In genomic region chr18:80119111-80119510, GRCh38 we compare ENCODE assay signal across 15 cellular contexts.
"Had no signal": no experiment of that assay in that cellular context is flagged by ENCODE, and none has a peak within 500 bp of the region (broad histone marks: within the 10 kb centered on the region; RNA-seq: fewer than 3 reads in every experiment).

No MANE protein-coding gene starts in this region.

- H3K27ac Mint-ChIP-seq: activated B cell treated with CpG ODN at 0.5 μM for 24 hours; activated CD8-positive, alpha-beta memory T cell treated with anti-CD3 and anti-CD28 coated beads, Interleukin-2, amount 10 ng/mL, durations not matched to agents 7 days and 5 days; activated naive CD4-positive, alpha-beta T cell treated with anti-CD3 and anti-CD28 coated beads, Interleukin-2, amount 50 U/mL, for 72 hours; activated T-cell treated with anti-CD3 and anti-CD28 coated beads, Interleukin-2, amount 50 U/mL, for 24 hours; T-helper 1 cell treated with Interleukin-12 subunit alpha and Interleukin-12 subunit beta and Interleukin-4 antibody, amounts not matched to agents 30 μg/mL and 1 μg/mL, for 36 hours had no signal

- H3K27me3 Mint-ChIP-seq: activated B cell treated with CpG ODN at 0.5 μM for 24 hours; activated CD8-positive, alpha-beta memory T cell treated with anti-CD3 and anti-CD28 coated beads, Interleukin-2, amount 10 ng/mL, durations not matched to agents 7 days and 5 days; activated T-cell treated with anti-CD3 and anti-CD28 coated beads, Interleukin-2, amount 50 U/mL, for 24 hours had no signal

- H3K4me3 ChIP-seq: left lung, pancreas, skin epidermis had no signal

- H3K4me3 Mint-ChIP-seq: activated B cell treated with CpG ODN at 0.5 μM for 24 hours; activated CD8-positive, alpha-beta memory T cell treated with anti-CD3 and anti-CD28 coated beads, Interleukin-2, amount 10 ng/mL, durations not matched to agents 7 days and 5 days; activated T-cell treated with anti-CD3 and anti-CD28 coated beads, Interleukin-2, amount 50 U/mL, for 24 hours; T-helper 1 cell treated with Interleukin-12 subunit alpha and Interleukin-12 subunit beta and Interleukin-4 antibody, amounts not matched to agents 30 μg/mL and 1 μg/mL, for 36 hours had no signal

- H3K9me3 ChIP-seq: left lung, pancreas had no signal

- ATAC-seq: activated CD8-positive, alpha-beta memory T cell treated with anti-CD3 and anti-CD28 coated beads, Interleukin-2, amount 10 ng/mL, durations not matched to agents 7 days and 5 days; activated naive CD4-positive, alpha-beta T cell treated with anti-CD3 and anti-CD28 coated beads, Interleukin-2, amount 50 U/mL, for 72 hours; foreskin keratinocyte; left lung; pancreas had no signal

- H3K27me3 ChIP-seq: foreskin keratinocyte, left lung, pancreas had no signal

- H3K9me3 Mint-ChIP-seq: activated B cell treated with CpG ODN at 0.5 μM for 24 hours; activated naive CD4-positive, alpha-beta T cell treated with anti-CD3 and anti-CD28 coated beads, Interleukin-2, amount 50 U/mL, for 72 hours; activated T-cell treated with anti-CD3 and anti-CD28 coated beads, Interleukin-2, amount 50 U/mL, for 24 hours; T-helper 1 cell treated with Interleukin-12 subunit alpha and Interleukin-12 subunit beta and Interleukin-4 antibody, amounts not matched to agents 30 μg/mL and 1 μg/mL, for 36 hours had no signal

- DNase-seq: activated B cell treated with CpG ODN at 0.5 μM for 24 hours; activated CD4-positive, alpha-beta T cell treated with anti-CD3 and anti-CD28 coated beads, Interleukin-2, amount 50 U/mL, for 1 hour; activated CD8-positive, alpha-beta memory T cell treated with anti-CD3 and anti-CD28 coated beads, Interleukin-2, amount 10 ng/mL, durations not matched to agents 7 days and 5 days; activated effector memory CD4-positive, alpha-beta T cell treated with Interleukin-2 at 50 U/mL for 16 hours; activated T-cell treated with anti-CD3 and anti-CD28 coated beads, Interleukin-2, amount 50 U/mL, for 24 hours; amygdala; foreskin keratinocyte; head of caudate nucleus; islet precursor cell; left lung; pancreas had no signal

- H3K4me1 ChIP-seq: left lung, pancreas had no signal

- FAIRE-seq: colon had no signal

- H3K27ac ChIP-seq: foreskin keratinocyte, left lung, pancreas, skin epidermis had no signal
